In the genomic region with DNA sequence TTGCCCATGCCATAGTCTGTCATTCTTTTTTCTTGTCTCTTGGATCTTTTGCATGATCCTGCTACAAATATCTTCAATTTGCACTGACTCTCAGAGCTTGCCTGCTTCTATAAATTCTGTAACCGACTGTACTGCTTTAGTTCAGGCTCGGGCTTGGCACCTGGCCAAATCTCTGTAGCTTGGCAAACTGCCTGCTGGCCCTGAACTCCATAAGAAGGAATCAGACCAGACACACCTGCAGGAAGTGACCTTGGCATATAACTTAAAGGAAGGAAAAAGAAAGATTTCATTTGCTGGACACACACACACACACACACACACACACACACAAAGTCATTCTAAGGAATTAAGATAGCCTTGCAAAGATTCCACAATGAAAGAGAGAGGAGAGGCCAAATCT, we compare ENCODE assay signal across 10 cellular contexts.
DNase-seq lines count a peak whose midpoint lies in the region; ATAC-seq and TF ChIP-seq lines count a peak whose summit lies in the region.
"Had no signal": no experiment of that assay in that cellular context is flagged by ENCODE, and none has a peak within 500 bp of the region (broad histone marks: within the 10 kb centered on the region; RNA-seq: fewer than 3 reads in every experiment).

No MANE protein-coding gene starts in this region.

- H3K27me3 Mint-ChIP-seq in activated CD4-positive, alpha-beta T cell treated with anti-CD3 and anti-CD28 coated beads for 36 hours, result no peaks in the 10 kb centered on the region

- POLR2A ChIA-PET in SK-N-SH (lab: Yijun Ruan, JAX) (interaction anchor here (0.7 kb wide), 1 partner anchor 18 kb away, joined by 3 read pairs; no protein-coding TSS in a partner anchor), PC-3 (lab: Charles Lee; ENCODE audit: unreplicated experiment) (no interaction called here)
- POLR2A ChIA-PET in activated CD4-positive, alpha-beta T cell treated with anti-CD3 and anti-CD28 coated beads for 36 hours (lab: Charles Lee), result no interaction called here

- H2AFZ ChIP-seq in SK-N-SH (ENCODE audit: low read depth) (no peak overlapping the region), PC-3 (ENCODE audit: low read length) (no peak overlapping the region)

- no peaks in the 10 kb centered on the region for H3K36me3 ChIP-seq in SK-N-SH (replicated peaks in 1 of 2; ENCODE audit: control insufficient read depth in 1 of 2, insufficient read depth in 2 of 2, low read length in 1 of 2)
- H3K36me3 ChIP-seq in PC-3 (ENCODE audit: low read depth, low read length), result no peaks in the 10 kb centered on the region

- H3K4me1 ChIP-seq in SK-N-SH (ENCODE audit: control insufficient read depth in 1 of 2, insufficient read depth in 2 of 2, low read depth in 1 of 2, low read length in 1 of 2) (peaks cover 0 to 5% of the 10 kb centered on the region in 2 experiments; a peak in 2 of 4 replicates), PC-3 (ENCODE audit: insufficient read depth, low read length) (no peaks in the 10 kb centered on the region)

- H3K36me3 Mint-ChIP-seq in activated CD4-positive, alpha-beta T cell treated with anti-CD3 and anti-CD28 coated beads for 36 hours (ENCODE audit: low read depth), result no peaks in the 10 kb centered on the region

- BruUV-seq in PC-3 (replicated peaks; lab: Mats Ljungman, UMichigan), result no TSS peak

- H3K4me3 ChIP-seq in SK-N-SH (ENCODE audit: low read depth in 2 of 2, low read length in 1 of 2) (no peak overlapping the region), PC-3 (ENCODE audit: low read length) (no peak overlapping the region)
- H3K4me3 ChIP-seq: GM12878 had no signal

- H4K20me1 ChIP-seq in SK-N-SH (ENCODE audit: insufficient read depth), result no peaks in the 10 kb centered on the region
- no peaks in the 10 kb centered on the region for H4K20me1 ChIP-seq in PC-3 (ENCODE audit: low read length)

- no peak overlapping the region for H3K9ac ChIP-seq in SK-N-SH
- H3K9ac ChIP-seq in PC-3 (ENCODE audit: low read length), result no peak overlapping the region

- CTCF ChIA-PET in SK-N-SH (lab: Yijun Ruan, JAX), result no interaction called here
- CTCF ChIA-PET in PC-3 (lab: Charles Lee), result no interaction called here
- CTCF ChIA-PET in activated CD4-positive, alpha-beta T cell treated with anti-CD3 and anti-CD28 coated beads for 36 hours (lab: Charles Lee), result no interaction called here

- DNase-seq in SK-N-SH (peak; percentile 61), PC-3 (peak; percentile 41), iPS-NIHi11 (ENCODE audit: low spot score) (peak; percentile 19), ureter (ENCODE audit: low spot score) (peak; percentile 91)
- DNase-seq in activated CD4-positive, alpha-beta T cell treated with anti-CD3 and anti-CD28 coated beads for 36 hours, result no peak
- no peak for DNase-seq in effector CD4-positive, alpha-beta T cell
- DNase-seq: activated T-cell treated with anti-CD3 and anti-CD28 coated beads for 4 hours had no signal

- H3F3A ChIP-seq in SK-N-SH (replicated peaks; ENCODE audit: insufficient read depth) (no peaks in the 10 kb centered on the region), PC-3 (ENCODE audit: low read length, unreplicated experiment) (no peaks in the 10 kb centered on the region)

- TF ChIP-seq EP300 in SK-N-SH (IDR thresholded peaks at IDR 0.05; ENCODE audit: borderline replicate concordance in 1 of 2, low read depth in 1 of 2, low read length in 1 of 2), result peak in 1 of 2 experiments; percentile 36; a peak in 1 of 4 replicates

- intact Hi-C loops in PC-3 (cut with micrococcal nuclease), result no loop called here
- intact Hi-C loops in activated CD4-positive, alpha-beta T cell treated with anti-CD3 and anti-CD28 coated beads for 36 hours (cut with DNase I, micrococcal nuclease), result no loop called here

- no peaks in the 10 kb centered on the region for H3K9me2 ChIP-seq in SK-N-SH
- no peaks in the 10 kb centered on the region for H3K9me2 ChIP-seq in PC-3 (replicated peaks; ENCODE audit: low read length)

- H3K4me3 Mint-ChIP-seq in activated CD4-positive, alpha-beta T cell treated with anti-CD3 and anti-CD28 coated beads for 36 hours, result no peak overlapping the region

- 4% methylated on average over 2 of the region's 2 CpGs for WGBS in SK-N-SH (ENCODE audit: low lambda C conversion rate)

- no peak overlapping the region for H3K27ac Mint-ChIP-seq in activated CD4-positive, alpha-beta T cell treated with anti-CD3 and anti-CD28 coated beads for 36 hours

- no peaks in the 10 kb centered on the region for H3K9me3 Mint-ChIP-seq in activated CD4-positive, alpha-beta T cell treated with anti-CD3 and anti-CD28 coated beads for 36 hours (ENCODE audit: low read depth)

- no peaks in the 10 kb centered on the region for H3K79me2 ChIP-seq in SK-N-SH (ENCODE audit: insufficient read depth)
- no peaks in the 10 kb centered on the region for H3K79me2 ChIP-seq in PC-3 (ENCODE audit: low read length)

- ATAC-seq in SK-N-SH treated with all-trans-retinoic acid at 6 μM for 48 hours, result no peak
- no peak for ATAC-seq in PC-3
- ATAC-seq in activated CD4-positive, alpha-beta T cell treated with anti-CD3 and anti-CD28 coated beads for 36 hours, result no peak
- ATAC-seq in HG03469 (IDR thresholded peaks at IDR 0.05; ENCODE audit: unreplicated experiment), result no peak
- ATAC-seq: GM12878 had no signal

- H3K27ac ChIP-seq in SK-N-SH (ENCODE audit: low read depth in 2 of 2, low read length in 1 of 2), result peak overlapping the region in 1 of 2 experiments; percentile 54; a peak in 2 of 4 replicates
- no peak overlapping the region for H3K27ac ChIP-seq in PC-3 (ENCODE audit: low read length)

- H3K9me3 ChIP-seq in SK-N-SH (no peaks in the 10 kb centered on the region), PC-3 (ENCODE audit: low read length) (peaks cover 8% of the 10 kb centered on the region; the same call in 1 of the 2 replicates)

- H3K27me3 ChIP-seq in SK-N-SH (ENCODE audit: insufficient read depth) (no peaks in the 10 kb centered on the region), PC-3 (ENCODE audit: low read length) (no peaks in the 10 kb centered on the region)

- TF ChIP-seq CTCF in SK-N-SH (IDR thresholded peaks at IDR 0.05) (no peak), PC-3 (conservative IDR thresholded peaks at IDR 0.05; ENCODE audit: low read depth, low read length) (no peak)

- H3K4me1 Mint-ChIP-seq in activated CD4-positive, alpha-beta T cell treated with anti-CD3 and anti-CD28 coated beads for 36 hours, result no peaks in the 10 kb centered on the region

- peak; percentile 2; the same call in 1 of the 2 replicates for TF ChIP-seq RAD21 in SK-N-SH (IDR thresholded peaks at IDR 0.05; ENCODE audit: low read length)

- H3K4me2 ChIP-seq in SK-N-SH, result no peak overlapping the region
- no peak overlapping the region for H3K4me2 ChIP-seq in PC-3 (ENCODE audit: low read length)

TF ChIP-seq in SK-N-SH, 30 proteins besides CTCF, POLR2A, EP300 and RAD21 (continues in another document):
- TF ChIP-seq FOXM1 (IDR thresholded peaks at IDR 0.05; ENCODE audit: low read depth), result no peak
- TF ChIP-seq TCF12 (IDR thresholded peaks at IDR 0.05), result no peak
- TF ChIP-seq RXRA (IDR thresholded peaks at IDR 0.05; ENCODE audit: borderline replicate concordance, low read depth), result no peak
- TF ChIP-seq, protein P1, sequence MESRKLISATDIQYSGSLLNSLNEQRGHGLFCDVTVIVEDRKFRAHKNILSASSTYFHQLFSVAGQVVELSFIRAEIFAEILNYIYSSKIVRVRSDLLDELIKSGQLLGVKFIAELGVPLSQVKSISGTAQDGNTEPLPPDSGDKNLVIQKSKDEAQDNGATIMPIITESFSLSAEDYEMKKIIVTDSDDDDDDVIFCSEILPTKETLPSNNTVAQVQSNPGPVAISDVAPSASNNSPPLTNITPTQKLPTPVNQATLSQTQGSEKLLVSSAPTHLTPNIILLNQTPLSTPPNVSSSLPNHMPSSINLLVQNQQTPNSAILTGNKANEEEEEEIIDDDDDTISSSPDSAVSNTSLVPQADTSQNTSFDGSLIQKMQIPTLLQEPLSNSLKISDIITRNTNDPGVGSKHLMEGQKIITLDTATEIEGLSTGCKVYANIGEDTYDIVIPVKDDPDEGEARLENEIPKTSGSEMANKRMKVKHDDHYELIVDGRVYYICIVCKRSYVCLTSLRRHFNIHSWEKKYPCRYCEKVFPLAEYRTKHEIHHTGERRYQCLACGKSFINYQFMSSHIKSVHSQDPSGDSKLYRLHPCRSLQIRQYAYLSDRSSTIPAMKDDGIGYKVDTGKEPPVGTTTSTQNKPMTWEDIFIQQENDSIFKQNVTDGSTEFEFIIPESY (IDR thresholded peaks at IDR 0.05; ENCODE audit: borderline replicate concordance, low read depth), result no peak
- no peak for TF ChIP-seq JUND (IDR thresholded peaks at IDR 0.05)
- TF ChIP-seq NFIC (IDR thresholded peaks at IDR 0.05; ENCODE audit: borderline replicate concordance), result no peak

TF ChIP-seq in SK-N-SH treated with all-trans-retinoic acid at 6 μM for 48 hours, 23 proteins besides CTCF, POLR2A, EP300 and RAD21 (continues in another document):
- TF ChIP-seq CSDC2 (CRISPR knock-in tag; IDR thresholded peaks at IDR 0.05) (no peak), GLIS3 (CRISPR knock-in tag; IDR thresholded peaks at IDR 0.05) (no peak), BACH2 (CRISPR knock-in tag; IDR thresholded peaks at IDR 0.05; ENCODE audit: borderline replicate concordance) (no peak)
- TF ChIP-seq, protein P2, sequence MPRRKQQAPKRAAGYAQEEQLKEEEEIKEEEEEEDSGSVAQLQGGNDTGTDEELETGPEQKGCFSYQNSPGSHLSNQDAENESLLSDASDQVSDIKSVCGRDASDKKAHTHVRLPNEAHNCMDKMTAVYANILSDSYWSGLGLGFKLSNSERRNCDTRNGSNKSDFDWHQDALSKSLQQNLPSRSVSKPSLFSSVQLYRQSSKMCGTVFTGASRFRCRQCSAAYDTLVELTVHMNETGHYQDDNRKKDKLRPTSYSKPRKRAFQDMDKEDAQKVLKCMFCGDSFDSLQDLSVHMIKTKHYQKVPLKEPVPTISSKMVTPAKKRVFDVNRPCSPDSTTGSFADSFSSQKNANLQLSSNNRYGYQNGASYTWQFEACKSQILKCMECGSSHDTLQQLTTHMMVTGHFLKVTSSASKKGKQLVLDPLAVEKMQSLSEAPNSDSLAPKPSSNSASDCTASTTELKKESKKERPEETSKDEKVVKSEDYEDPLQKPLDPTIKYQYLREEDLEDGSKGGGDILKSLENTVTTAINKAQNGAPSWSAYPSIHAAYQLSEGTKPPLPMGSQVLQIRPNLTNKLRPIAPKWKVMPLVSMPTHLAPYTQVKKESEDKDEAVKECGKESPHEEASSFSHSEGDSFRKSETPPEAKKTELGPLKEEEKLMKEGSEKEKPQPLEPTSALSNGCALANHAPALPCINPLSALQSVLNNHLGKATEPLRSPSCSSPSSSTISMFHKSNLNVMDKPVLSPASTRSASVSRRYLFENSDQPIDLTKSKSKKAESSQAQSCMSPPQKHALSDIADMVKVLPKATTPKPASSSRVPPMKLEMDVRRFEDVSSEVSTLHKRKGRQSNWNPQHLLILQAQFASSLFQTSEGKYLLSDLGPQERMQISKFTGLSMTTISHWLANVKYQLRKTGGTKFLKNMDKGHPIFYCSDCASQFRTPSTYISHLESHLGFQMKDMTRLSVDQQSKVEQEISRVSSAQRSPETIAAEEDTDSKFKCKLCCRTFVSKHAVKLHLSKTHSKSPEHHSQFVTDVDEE (CRISPR knock-in tag; IDR thresholded peaks at IDR 0.05), result no peak

Comparison
In these comparisons a context has a peak if more than half of its experiments do, and no peak if none do; other contexts are left out.
1. DNase-seq: peak in SK-N-SH (single experiment), PC-3 (single experiment), iPS-NIHi11 (single experiment) and ureter (single experiment); none in activated CD4-positive, alpha-beta T cell treated with anti-CD3 and anti-CD28 coated beads for 36 hours (single experiment) and effector CD4-positive, alpha-beta T cell (single experiment).